ENCODE assay signal across 8 cellular contexts in the genomic region with DNA sequence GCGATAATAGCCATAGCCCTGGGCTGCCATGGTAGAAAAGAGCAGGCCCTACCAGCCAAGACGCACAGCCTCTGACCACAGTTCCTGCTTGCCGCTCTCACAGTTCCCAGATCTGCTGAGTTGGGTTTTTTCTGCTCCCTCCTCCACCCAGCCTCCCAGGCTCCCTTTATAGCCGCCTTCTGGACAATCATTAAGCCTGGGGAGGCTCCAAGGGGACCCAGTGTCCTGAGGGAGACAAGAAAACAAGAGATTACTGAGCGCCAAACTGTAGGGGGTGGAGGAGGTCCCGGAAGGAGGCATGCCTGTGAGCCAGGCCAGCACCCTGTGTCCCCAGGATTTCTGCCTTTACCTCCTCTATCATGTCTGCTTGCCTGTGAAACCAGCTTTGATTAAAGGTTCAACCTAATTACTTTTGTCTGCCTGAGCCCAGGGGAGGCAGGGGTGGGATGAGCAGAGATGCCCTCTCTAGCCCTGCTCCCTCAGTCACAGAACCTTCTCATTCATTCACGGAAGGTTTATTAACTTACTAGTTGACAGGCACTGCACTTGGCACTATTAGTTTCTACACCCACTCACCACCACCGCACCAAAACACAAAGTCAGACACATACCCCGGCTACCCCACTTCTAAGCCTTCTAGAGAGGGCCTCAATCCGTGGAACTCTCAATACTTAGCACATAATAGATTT. TPM values are rescaled to one million over a fixed set of nuclear protein-coding genes. Genes with fewer than 3 reads are reported as not detected.
DNase-seq lines count a peak whose midpoint lies in the region; ATAC-seq lines count a peak whose summit lies in the region.

No MANE protein-coding gene starts in this region.

- peak overlapping the region; percentile 9 for H3K27ac Mint-ChIP-seq in activated T-cell treated with anti-CD3 and anti-CD28 coated beads, Interleukin-2, amount 50 U/mL, for 72 hours

- H3K36me3 Mint-ChIP-seq in activated T-cell treated with anti-CD3 and anti-CD28 coated beads, Interleukin-2, amount 50 U/mL, for 72 hours (ENCODE audit: insufficient read depth in 2 of 2) = peaks cover 3 to 8% of the 10 kb centered on the region in 2 donors

- H3K27me3 Mint-ChIP-seq in activated T-cell treated with anti-CD3 and anti-CD28 coated beads, Interleukin-2, amount 50 U/mL, for 72 hours (ENCODE audit: low read depth) = no peaks in the 10 kb centered on the region

- H3K9me3 Mint-ChIP-seq in activated T-cell treated with anti-CD3 and anti-CD28 coated beads, Interleukin-2, amount 50 U/mL, for 72 hours = no peaks in the 10 kb centered on the region

- peak; percentile 7 to 12 for ATAC-seq in activated T-cell treated with anti-CD3 and anti-CD28 coated beads, Interleukin-2, amount 50 U/mL, for 72 hours (replicated peaks in 1 of 2)
- ATAC-seq in GM19452 (IDR thresholded peaks at IDR 0.05; ENCODE audit: unreplicated experiment) = no peak
- no peak for ATAC-seq in GM21528 (IDR thresholded peaks at IDR 0.05; ENCODE audit: low FRiP score, unreplicated experiment)

- peak; percentile 43 to 45 for DNase-seq in activated CD4-positive, alpha-beta T cell treated with anti-CD3 and anti-CD28 coated beads for 4 hours
- no peak for DNase-seq in activated CD4-positive, alpha-beta T cell treated with anti-CD3 and anti-CD28 coated beads for 1 hour
- peak; percentile 77 for DNase-seq in HK-2 (ENCODE audit: unreplicated experiment)
- DNase-seq in activated T-cell treated with anti-CD3 and anti-CD28 coated beads, Interleukin-2, amount 50 U/mL, for 72 hours = peak; percentile 29 to 35
- DNase-seq in head of caudate nucleus = peak in 29 of 42 donors; percentile 12 to 70 (median 30)
- peak; percentile 31 for DNase-seq in retina

- H3K4me3 Mint-ChIP-seq in activated T-cell treated with anti-CD3 and anti-CD28 coated beads, Interleukin-2, amount 50 U/mL, for 72 hours = peak overlapping the region; percentile 83 to 85

- intact Hi-C loops in head of caudate nucleus (cut with DNase I) = no loop called here

- H3K4me1 Mint-ChIP-seq in activated T-cell treated with anti-CD3 and anti-CD28 coated beads, Interleukin-2, amount 50 U/mL, for 72 hours (ENCODE audit: low read depth) = peaks cover 33% of the 10 kb centered on the region

RNA-seq across cellular contexts. Expression of a gene that starts 1.2 kb away (rescaled TPM):
- total RNA-seq in activated T-cell treated with anti-CD3 and anti-CD28 coated beads, Interleukin-2, amount 50 U/mL, for 72 hours = 10 to 100 TPM; 35.8 to 41.4 TPM

RNA-seq across cellular contexts. Expression of a gene that starts 10.9 kb away (rescaled TPM):
- total RNA-seq in activated T-cell treated with anti-CD3 and anti-CD28 coated beads, Interleukin-2, amount 50 U/mL, for 72 hours = 10 to 100 TPM; 59.3 to 70.0 TPM

RNA-seq across cellular contexts. Expression of a gene that starts 11.3 kb away (rescaled TPM):
- total RNA-seq in activated T-cell treated with anti-CD3 and anti-CD28 coated beads, Interleukin-2, amount 50 U/mL, for 72 hours = 1,000 to 10,000 TPM; 1,893 to 1,917 TPM

RNA-seq across cellular contexts. Expression of a gene that starts 27.5 kb away (rescaled TPM):
- 100 to 1,000 TPM; 199 to 232 TPM for total RNA-seq in activated T-cell treated with anti-CD3 and anti-CD28 coated beads, Interleukin-2, amount 50 U/mL, for 72 hours

RNA-seq across cellular contexts. Expression of a gene that starts 31.5 kb away (rescaled TPM):
- 10 to 100 TPM; 40.1 to 44.5 TPM for total RNA-seq in activated T-cell treated with anti-CD3 and anti-CD28 coated beads, Interleukin-2, amount 50 U/mL, for 72 hours

Comparison
In these comparisons a context has a peak if more than half of its experiments do, and no peak if none do; other contexts are left out.
1. ATAC-seq: peak in activated T-cell treated with anti-CD3 and anti-CD28 coated beads, Interleukin-2, amount 50 U/mL, for 72 hours (2 of 2); none in GM19452 (single experiment) and GM21528 (single experiment).